ENCODE assay signal across 8 cellular contexts in genomic region chr1:27659497-27660299, GRCh38. TPM values are rescaled to one million over a fixed set of nuclear protein-coding genes. Genes with fewer than 3 reads are reported as not detected.
DNase-seq lines count a peak whose midpoint lies in the region; ATAC-seq lines count a peak whose summit lies in the region.

No MANE protein-coding gene starts in this region.

- peak; percentile 82 to 92 (median 85) for DNase-seq in CD4-positive, alpha-beta memory T cell
- DNase-seq in NOMO-1 treated with DMSO at 0.1 percent for 48 hours (lab: John Stamatoyannopoulos, UW; ENCODE audit: unreplicated experiment): peak; percentile 85
- DNase-seq in activated T-cell treated with anti-CD3 and anti-CD28 coated beads for 1 hour (ENCODE audit: low read depth): peak; percentile 77
- DNase-seq in epidermal melanocyte (ENCODE audit: insufficient read length, low spot score): peak; percentile 67
- DNase-seq in middle frontal gyrus (ENCODE audit: extremely low spot score, low spot score): peak; percentile 12
- DNase-seq in stimulated activated CD8-positive, alpha-beta memory T cell treated with anti-CD3 and anti-CD28 coated beads, Interleukin-2, amount 100 ng/mL, for 1 hour (ENCODE audit: low read depth in 2 of 2): peak; percentile 68 to 73

- peaks cover 0 to 7% of the 10 kb centered on the region in 2 donors for H3K36me3 Mint-ChIP-seq in CD4-positive, alpha-beta memory T cell

- ATAC-seq in GM19397 (IDR thresholded peaks at IDR 0.05; ENCODE audit: unreplicated experiment) (peak; percentile 62), HG03565 (IDR thresholded peaks at IDR 0.05; ENCODE audit: unreplicated experiment) (peak; percentile 58)

- CTCF ChIA-PET in CD4-positive, alpha-beta memory T cell (lab: Charles Lee; ENCODE audit: partially characterized antibody): interaction anchor here (0.8 to 13.1 kb wide), 6 partner anchors 10 to 53 kb away, joined by 5 to 550 read pairs (median 6); partner anchors contain the start of gene AHDC1

- no peaks in the 10 kb centered on the region for H3K9me3 ChIP-seq in CD4-positive, alpha-beta memory T cell (ENCODE audit: control insufficient read depth in 1 of 2, low read length in 2 of 2)

- peak overlapping the region in 1 of 2 donors; percentile 57 for H3K4me3 ChIP-seq in CD4-positive, alpha-beta memory T cell (ENCODE audit: low read length in 2 of 2)

- peak overlapping the region; percentile 95 to 100 (median 99) for H3K27ac Mint-ChIP-seq in CD4-positive, alpha-beta memory T cell

- H3K9me3 Mint-ChIP-seq in CD4-positive, alpha-beta memory T cell: peaks cover 0 to 2% (median 0%) of the 10 kb centered on the region in 8 donors

- peaks cover 41 to 54% (median 47%) of the 10 kb centered on the region in 4 donors for H3K4me1 Mint-ChIP-seq in CD4-positive, alpha-beta memory T cell

- H3K27me3 Mint-ChIP-seq in CD4-positive, alpha-beta memory T cell: no peaks in the 10 kb centered on the region

- H3K27me3 ChIP-seq in CD4-positive, alpha-beta memory T cell (ENCODE audit: insufficient read depth, low read length): no peaks in the 10 kb centered on the region

- H3K4me3 Mint-ChIP-seq in CD4-positive, alpha-beta memory T cell: peak overlapping the region; percentile 87 to 97 (median 90)

- POLR2A ChIA-PET in CD4-positive, alpha-beta memory T cell (lab: Charles Lee; ENCODE audit: partially characterized antibody): interaction anchor here (0.9 to 6.9 kb wide), 13 partner anchors 10 to 137 kb away, joined by 3 to 237 read pairs (median 6); partner anchors contain the start of genes AHDC1 and IFI6

- intact Hi-C loops in CD4-positive, alpha-beta memory T cell (cut with micrococcal nuclease): no loop called here

- peak overlapping the region; percentile 82 for H3K27ac ChIP-seq in CD4-positive, alpha-beta memory T cell (ENCODE audit: low read depth, low read length)

- peaks cover 50% of the 10 kb centered on the region for H3K4me1 ChIP-seq in CD4-positive, alpha-beta memory T cell (ENCODE audit: insufficient read depth, low read length)

- no peaks in the 10 kb centered on the region for H3K36me3 ChIP-seq in CD4-positive, alpha-beta memory T cell (ENCODE audit: insufficient read depth, low read length)

RNA-seq across cellular contexts. Expression of gene IFI6, which starts 12.3 kb away (rescaled TPM):
- total RNA-seq in CD4-positive, alpha-beta memory T cell: 10 to 100 TPM; 23.0 to 24.9 TPM
- polyA plus RNA-seq in CD4-positive, alpha-beta memory T cell: 100 to 1,000 TPM in 1 of 2 donors, 10 to 100 TPM in 1; 61.6 to 139 TPM

RNA-seq across cellular contexts. Expression of gene FGR, which starts 24.7 kb away (rescaled TPM):
- 1 to 10 TPM; 2.7 to 2.9 TPM for total RNA-seq in CD4-positive, alpha-beta memory T cell
- under 1 TPM; 0.12 to 0.15 TPM for polyA plus RNA-seq in CD4-positive, alpha-beta memory T cell

RNA-seq across cellular contexts. Expression of gene AHDC1, which starts 55.8 kb away (rescaled TPM):
- 10 to 100 TPM; 18.4 to 19.2 TPM for total RNA-seq in CD4-positive, alpha-beta memory T cell
- 1 to 10 TPM in 1 of 2 donors, under 1 TPM in 1; 0.02 to 1.7 TPM for polyA plus RNA-seq in CD4-positive, alpha-beta memory T cell

Comparison
In these comparisons a context has a peak if more than half of its experiments do, and no peak if none do; other contexts are left out.
1. DNase-seq: peak in every context shown above with its lines; median percentile 85 in CD4-positive, alpha-beta memory T cell; 85 in NOMO-1 treated with DMSO at 0.1 percent for 48 hours; 77 in activated T-cell treated with anti-CD3 and anti-CD28 coated beads for 1 hour; 70 in stimulated activated CD8-positive, alpha-beta memory T cell treated with anti-CD3 and anti-CD28 coated beads, Interleukin-2, amount 100 ng/mL, for 1 hour; 67 in epidermal melanocyte; 12 in middle frontal gyrus.